8 cellular contexts compared by ENCODE assay signal in the genomic region with DNA sequence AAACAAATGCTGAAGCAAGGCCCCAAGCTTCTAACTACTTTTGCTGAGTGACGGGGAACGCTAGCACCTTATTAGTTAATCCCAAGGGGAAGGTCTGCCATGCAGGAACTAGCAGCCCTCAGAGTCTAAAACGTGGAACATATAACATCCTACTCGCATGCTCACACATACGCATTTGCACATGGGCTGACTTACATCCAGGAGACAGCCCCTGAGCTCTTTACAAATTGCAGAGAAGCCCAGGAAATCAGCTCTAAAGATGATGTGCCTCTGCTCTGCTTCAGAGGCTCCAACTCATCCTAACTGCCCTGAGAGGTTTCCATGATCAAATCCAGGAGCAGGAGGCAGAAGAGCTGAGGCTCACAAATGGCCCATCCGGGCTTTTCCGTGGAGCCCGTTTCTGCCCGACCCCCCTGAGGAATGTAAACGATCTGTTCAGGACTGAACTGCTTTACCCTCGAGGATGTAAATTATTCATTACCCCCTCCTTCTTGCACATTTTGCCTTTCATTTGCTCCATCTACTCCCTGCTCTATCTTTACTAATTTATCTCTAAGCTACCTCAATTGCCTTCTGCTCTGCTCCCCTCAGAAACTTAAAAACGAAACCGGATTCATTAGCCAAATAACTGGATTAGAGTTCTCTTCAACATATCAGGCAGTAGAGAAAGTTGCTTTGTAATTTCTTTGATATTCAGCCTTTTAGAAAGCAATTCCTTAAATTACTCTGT.
DNase-seq lines count a peak whose midpoint lies in the region; ATAC-seq and TF ChIP-seq lines count a peak whose summit lies in the region.

No MANE protein-coding gene starts in this region.

- peaks cover 6% of the 10 kb centered on the region for H3K27me3 Mint-ChIP-seq in activated CD4-positive, alpha-beta T cell treated with anti-CD3 and anti-CD28 coated beads for 36 hours

- H3K4me3 ChIP-seq in fibroblast of villous mesenchyme (ENCODE audit: low read depth, low read length): peak overlapping the region; percentile 57

- H3K4me1 Mint-ChIP-seq in activated CD4-positive, alpha-beta T cell treated with anti-CD3 and anti-CD28 coated beads for 36 hours: peaks cover 10% of the 10 kb centered on the region

- ATAC-seq in activated CD4-positive, alpha-beta T cell treated with anti-CD3 and anti-CD28 coated beads for 36 hours: no peak

- CTCF ChIA-PET in activated CD4-positive, alpha-beta T cell treated with anti-CD3 and anti-CD28 coated beads for 36 hours (lab: Charles Lee): interaction anchor here (0.7 to 4.8 kb wide), 20 partner anchors 8 to 1243 kb away, joined by 3 to 44 read pairs (median 5); no protein-coding TSS in a partner anchor

- POLR2A ChIA-PET in activated CD4-positive, alpha-beta T cell treated with anti-CD3 and anti-CD28 coated beads for 36 hours (lab: Charles Lee): interaction anchor here (0.5 to 0.7 kb wide), 2 partner anchors 11 to 300 kb away, joined by 3 read pairs; no protein-coding TSS in a partner anchor

- no peaks in the 10 kb centered on the region for H3K9me3 Mint-ChIP-seq in activated CD4-positive, alpha-beta T cell treated with anti-CD3 and anti-CD28 coated beads for 36 hours (ENCODE audit: low read depth)

- in situ Hi-C loops in SK-MEL-5 (cut with HindIII; ENCODE audit: low pct_unique_long_range_greater_than_20kb, low sequenced_read_pairs): no loop called here

- no peak for TF ChIP-seq CTCF in fibroblast of villous mesenchyme (IDR thresholded peaks at IDR 0.05; ENCODE audit: insufficient read depth, low read depth, low read length)

- H3K36me3 Mint-ChIP-seq in activated CD4-positive, alpha-beta T cell treated with anti-CD3 and anti-CD28 coated beads for 36 hours (ENCODE audit: low read depth): no peaks in the 10 kb centered on the region

- no peak for DNase-seq in activated CD4-positive, alpha-beta T cell treated with anti-CD3 and anti-CD28 coated beads for 36 hours
- no peak for DNase-seq in activated CD4-positive, alpha-beta T cell treated with anti-CD3 and anti-CD28 coated beads for 1 hour
- DNase-seq in SK-MEL-5 (ENCODE audit: low read depth, low spot score) (peak; percentile 63), fibroblast of villous mesenchyme (ENCODE audit: low read depth) (no peak), putamen (ENCODE audit: low spot score) (peak; percentile 44), NCI-H128 (lab: John Stamatoyannopoulos, UW; ENCODE audit: unreplicated experiment) (no peak), medulla oblongata (ENCODE audit: extremely low spot score) (no peak)
- DNase-seq in NK-92 treated with Interleukin-12 subunit alpha and Interleukin-12 subunit beta, amount 100 ng/mL, for 24 hours (lab: John Stamatoyannopoulos, UW): no peak

- H3K27ac Mint-ChIP-seq in activated CD4-positive, alpha-beta T cell treated with anti-CD3 and anti-CD28 coated beads for 36 hours: no peak overlapping the region

- intact Hi-C loops in activated CD4-positive, alpha-beta T cell treated with anti-CD3 and anti-CD28 coated beads for 36 hours (cut with DNase I, micrococcal nuclease): loop anchor here (2.0 to 10.0 kb wide), 5 partner anchors 287 to 1242 kb away; a partner anchor contains a TSS

- H3K4me3 Mint-ChIP-seq in activated CD4-positive, alpha-beta T cell treated with anti-CD3 and anti-CD28 coated beads for 36 hours: peak overlapping the region; percentile 28

Comparison
In these comparisons a context has a peak if more than half of its experiments do, and no peak if none do; other contexts are left out.
1. DNase-seq: peak in SK-MEL-5 (single experiment) and putamen (single experiment); none in activated CD4-positive, alpha-beta T cell treated with anti-CD3 and anti-CD28 coated beads for 36 hours (single experiment), activated CD4-positive, alpha-beta T cell treated with anti-CD3 and anti-CD28 coated beads for 1 hour (single experiment), fibroblast of villous mesenchyme (single experiment), NCI-H128 (single experiment), NK-92 treated with Interleukin-12 subunit alpha and Interleukin-12 subunit beta, amount 100 ng/mL, for 24 hours (single experiment) and medulla oblongata (single experiment).